Comparison of ENCODE assay signal across 29 cellular contexts in genomic region chr3:81363816-81364215, GRCh38.
"Had no signal": no experiment of that assay in that cellular context is flagged by ENCODE, and none has a peak within 500 bp of the region (broad histone marks: within the 10 kb centered on the region; RNA-seq: fewer than 3 reads in every experiment).

No MANE protein-coding gene starts in this region.

- H2AFZ ChIP-seq: hepatocyte had no signal

- ATAC-seq: activated CD4-positive, alpha-beta T cell treated with anti-CD3 and anti-CD28 coated beads for 36 hours; activated CD8-positive, alpha-beta memory T cell treated with anti-CD3 and anti-CD28 coated beads, Interleukin-2, amount 10 ng/mL, durations not matched to agents 7 days and 5 days; activated CD8-positive, alpha-beta T cell treated with anti-CD3 and anti-CD28 coated beads, Interleukin-2, amount 10 ng/mL, durations not matched to agents 7 days and 5 days; activated naive CD8-positive, alpha-beta T cell treated with anti-CD3 and anti-CD28 coated beads, Interleukin-2, amount 50 U/mL, for 24 hours; effector memory CD8-positive, alpha-beta T cell; gastroesophageal sphincter; heart right ventricle had no signal

- H3K9me3 ChIP-seq: ascending aorta had no signal

- H3K79me2 ChIP-seq: hepatocyte had no signal

- DNase-seq: activated CD4-positive, alpha-beta memory T cell treated with anti-CD3 and anti-CD28 coated beads for 36 hours; activated CD4-positive, alpha-beta T cell treated with anti-CD3 and anti-CD28 coated beads for 36 hours; activated CD4-positive, alpha-beta T cell treated with anti-CD3 and anti-CD28 coated beads, Interleukin-2, amount 10 ng/mL, durations not matched to agents 24 days and 14 days; activated CD4-positive, CD25-positive, alpha-beta regulatory T cell; activated CD4-positive, CD25-positive, alpha-beta regulatory T cell treated with anti-CD3 and anti-CD28 coated beads, Interleukin-2, amount 50 U/mL, for 72 hours; activated CD8-positive, alpha-beta memory T cell treated with anti-CD3 and anti-CD28 coated beads, Interleukin-2, amount 10 ng/mL, durations not matched to agents 7 days and 5 days; activated CD8-positive, alpha-beta memory T cell treated with anti-CD3 and anti-CD28 coated beads, Interleukin-2, amount 50 U/mL, for 4 hours; activated CD8-positive, alpha-beta T cell treated with anti-CD3 and anti-CD28 coated beads, Interleukin-2, amount 10 ng/mL, durations not matched to agents 7 days and 5 days; activated effector memory CD4-positive, alpha-beta T cell treated with anti-CD3 and anti-CD28 coated beads, Interleukin-2, amount 50 U/mL, for 16 hours; activated naive CD4-positive, alpha-beta T cell treated with anti-CD3 and anti-CD28 coated beads for 36 hours; activated naive CD8-positive, alpha-beta T cell treated with anti-CD3 and anti-CD28 coated beads for 36 hours; activated naive CD8-positive, alpha-beta T cell treated with anti-CD3 and anti-CD28 coated beads, Interleukin-2, amount 50 U/mL, for 24 hours; activated T-cell treated with anti-CD3 and anti-CD28 coated beads, Interleukin-2, amount 50 U/mL, for 1 hour; activated T-cell treated with anti-CD3 and anti-CD28 coated beads, Interleukin-2, amount 50 U/mL, for 48 hours; central memory CD4-positive, alpha-beta T cell; cerebellar nuclear complex; effector CD4-positive, alpha-beta T cell; effector memory CD8-positive, alpha-beta T cell; erythroblast; foreskin melanocyte; heart right ventricle; T-helper 2 cell had no signal

- H3K27me3 ChIP-seq: ascending aorta, breast epithelium, cardiac muscle cell, esophagus muscularis mucosa, gastroesophageal sphincter, heart right ventricle, hepatocyte had no signal

- H3K4me3 ChIP-seq: ascending aorta, breast epithelium, cardiac muscle cell, coronary artery, esophagus muscularis mucosa, gastroesophageal sphincter, heart right ventricle, hepatocyte had no signal

- H3K4me2 ChIP-seq: hepatocyte had no signal

- H3K36me3 ChIP-seq: ascending aorta, breast epithelium, cardiac muscle cell, esophagus muscularis mucosa, gastroesophageal sphincter, heart right ventricle had no signal

- H3K4me1 ChIP-seq: ascending aorta, breast epithelium, esophagus muscularis mucosa, gastroesophageal sphincter, heart right ventricle had no signal

- H3K27ac ChIP-seq: ascending aorta, breast epithelium, cardiac muscle cell, coronary artery, esophagus muscularis mucosa, gastroesophageal sphincter, heart right ventricle, hepatocyte had no signal
